ENCODE assay signal across 1 cellular context in the genomic region with DNA sequence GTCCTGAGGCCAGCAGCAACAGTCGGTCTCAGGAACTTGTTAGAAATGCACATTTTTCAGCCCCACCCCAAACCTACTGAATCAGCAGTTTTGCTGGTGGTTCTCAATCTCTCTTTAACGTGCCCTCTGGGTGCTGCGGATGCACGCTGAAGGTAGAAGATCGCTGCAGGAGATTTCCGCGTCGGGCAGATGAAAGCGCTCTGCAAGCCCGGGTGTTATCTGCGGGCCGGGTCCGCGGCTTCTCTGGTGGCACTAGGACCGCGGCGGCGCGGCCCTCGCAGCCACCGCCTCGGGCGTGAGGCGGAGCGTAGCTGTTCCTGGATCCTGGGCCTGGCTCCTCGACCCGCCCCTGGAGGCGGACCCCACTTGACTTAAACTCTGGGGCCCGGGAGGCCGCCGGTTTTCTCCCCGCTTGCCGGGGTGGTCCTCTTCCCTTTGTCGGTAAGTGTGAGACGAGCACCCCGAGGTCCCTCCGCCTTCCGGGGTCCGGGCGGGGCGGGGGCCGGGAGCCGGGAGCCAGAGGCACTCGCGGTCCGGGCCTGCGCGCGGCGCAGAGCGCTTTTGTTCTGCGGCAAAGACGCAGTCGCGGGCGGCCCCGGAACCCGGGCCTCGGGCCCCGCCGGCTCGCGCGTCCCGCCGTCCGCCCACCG.
TF ChIP-seq lines count a peak whose summit lies in the region.

A gene with protein sequence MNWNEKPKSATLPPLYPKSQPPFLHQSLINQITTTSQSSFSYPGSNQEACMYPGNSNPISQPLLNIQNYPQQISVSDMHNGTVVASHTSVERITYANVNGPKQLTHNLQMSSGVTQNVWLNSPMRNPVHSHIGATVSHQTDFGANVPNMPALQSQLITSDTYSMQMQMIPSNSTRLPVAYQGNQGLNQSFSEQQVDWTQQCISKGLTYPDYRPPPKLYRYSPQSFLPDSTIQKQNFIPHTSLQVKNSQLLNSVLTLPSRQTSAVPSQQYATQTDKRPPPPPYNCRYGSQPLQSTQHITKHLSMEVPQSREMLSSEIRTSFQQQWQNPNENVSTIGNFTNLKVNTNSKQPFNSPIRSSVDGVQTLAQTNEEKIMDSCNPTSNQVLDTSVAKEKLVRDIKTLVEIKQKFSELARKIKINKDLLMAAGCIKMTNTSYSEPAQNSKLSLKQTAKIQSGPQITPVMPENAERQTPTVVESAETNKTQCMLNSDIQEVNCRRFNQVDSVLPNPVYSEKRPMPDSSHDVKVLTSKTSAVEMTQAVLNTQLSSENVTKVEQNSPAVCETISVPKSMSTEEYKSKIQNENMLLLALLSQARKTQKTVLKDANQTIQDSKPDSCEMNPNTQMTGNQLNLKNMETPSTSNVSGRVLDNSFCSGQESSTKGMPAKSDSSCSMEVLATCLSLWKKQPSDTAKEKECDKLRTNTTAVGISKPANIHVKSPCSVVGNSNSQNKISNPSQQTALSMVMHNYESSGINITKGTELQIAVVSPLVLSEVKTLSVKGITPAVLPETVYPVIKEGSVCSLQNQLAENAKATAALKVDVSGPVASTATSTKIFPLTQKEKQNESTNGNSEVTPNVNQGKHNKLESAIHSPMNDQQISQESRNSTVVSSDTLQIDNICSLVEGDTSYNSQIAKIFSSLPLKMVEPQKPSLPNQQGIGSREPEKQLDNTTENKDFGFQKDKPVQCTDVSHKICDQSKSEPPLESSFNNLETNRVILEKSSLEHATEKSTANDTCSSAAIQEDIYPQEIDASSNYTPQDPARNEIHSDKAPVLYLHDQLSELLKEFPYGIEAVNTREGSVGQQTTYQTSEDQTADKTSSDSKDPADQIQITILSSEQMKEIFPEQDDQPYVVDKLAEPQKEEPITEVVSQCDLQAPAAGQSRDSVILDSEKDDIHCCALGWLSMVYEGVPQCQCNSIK (N-terminal part only) (plus strand): TSS at position 365 of the 650 bp plus-strand sequence. CDS start 21,541 bp downstream, outside the sequence.

TF ChIP-seq in HepG2, 621 proteins besides CTCF, POLR2A, EP300 and RAD21 (continued from another document and continues in another):
- TF ChIP-seq ZNF235 (CRISPR knock-in tag; IDR thresholded peaks at IDR 0.05; ENCODE audit: borderline replicate concordance) (no peak), ASH2L (IDR thresholded peaks at IDR 0.05; ENCODE audit: insufficient read length, low read depth, low read length) (peak; percentile 77), ATF7-NPFF (CRISPR knock-in tag; IDR thresholded peaks at IDR 0.05; ENCODE audit: low read depth) (no peak), TCF12 (IDR thresholded peaks at IDR 0.05) (no peak), TCF12 (CRISPR knock-in tag; IDR thresholded peaks at IDR 0.05) (no peak), HOXA7 (CRISPR knock-in tag; IDR thresholded peaks at IDR 0.05) (no peak), ZNF124 (CRISPR knock-in tag; IDR thresholded peaks at IDR 0.05) (peak; percentile 76; the same call in 1 of the 2 replicates), SMYD3 (CRISPR knock-in tag; IDR thresholded peaks at IDR 0.05) (no peak), ZNF883 (CRISPR knock-in tag; IDR thresholded peaks at IDR 0.05; ENCODE audit: not compliant biosample characterization) (no peak), MEIS1 (CRISPR knock-in tag; IDR thresholded peaks at IDR 0.05; ENCODE audit: borderline replicate concordance) (no peak; the same call in 1 of the 2 replicates), HNRNPL (IDR thresholded peaks at IDR 0.05; ENCODE audit: low read depth, low read length) (0 out of 2 replicates have a peak, but pooled peaks have one; percentile 52), RFXANK (CRISPR knock-in tag; IDR thresholded peaks at IDR 0.05) (no peak), ZNF350 (CRISPR knock-in tag; IDR thresholded peaks at IDR 0.05; ENCODE audit: borderline replicate concordance, low read depth) (peak; percentile 48; the same call in 1 of the 2 replicates), HMGA1 (CRISPR knock-in tag; conservative IDR thresholded peaks at IDR 0.05) (no peak), ZNF264 (CRISPR knock-in tag; IDR thresholded peaks at IDR 0.05) (no peak), ZNF598 (CRISPR knock-in tag; IDR thresholded peaks at IDR 0.05; ENCODE audit: borderline replicate concordance) (0 out of 2 replicates have a peak, but pooled peaks have one; percentile 29), RORA (CRISPR knock-in tag; IDR thresholded peaks at IDR 0.05) (no peak), ZNF660 (CRISPR knock-in tag; IDR thresholded peaks at IDR 0.05; ENCODE audit: borderline replicate concordance, low read depth) (no peak), ZBTB38 (CRISPR knock-in tag; IDR thresholded peaks at IDR 0.05) (no peak), ZFP41 (CRISPR knock-in tag; IDR thresholded peaks at IDR 0.05; ENCODE audit: borderline replicate concordance) (no peak)
- TF ChIP-seq, protein P1, sequence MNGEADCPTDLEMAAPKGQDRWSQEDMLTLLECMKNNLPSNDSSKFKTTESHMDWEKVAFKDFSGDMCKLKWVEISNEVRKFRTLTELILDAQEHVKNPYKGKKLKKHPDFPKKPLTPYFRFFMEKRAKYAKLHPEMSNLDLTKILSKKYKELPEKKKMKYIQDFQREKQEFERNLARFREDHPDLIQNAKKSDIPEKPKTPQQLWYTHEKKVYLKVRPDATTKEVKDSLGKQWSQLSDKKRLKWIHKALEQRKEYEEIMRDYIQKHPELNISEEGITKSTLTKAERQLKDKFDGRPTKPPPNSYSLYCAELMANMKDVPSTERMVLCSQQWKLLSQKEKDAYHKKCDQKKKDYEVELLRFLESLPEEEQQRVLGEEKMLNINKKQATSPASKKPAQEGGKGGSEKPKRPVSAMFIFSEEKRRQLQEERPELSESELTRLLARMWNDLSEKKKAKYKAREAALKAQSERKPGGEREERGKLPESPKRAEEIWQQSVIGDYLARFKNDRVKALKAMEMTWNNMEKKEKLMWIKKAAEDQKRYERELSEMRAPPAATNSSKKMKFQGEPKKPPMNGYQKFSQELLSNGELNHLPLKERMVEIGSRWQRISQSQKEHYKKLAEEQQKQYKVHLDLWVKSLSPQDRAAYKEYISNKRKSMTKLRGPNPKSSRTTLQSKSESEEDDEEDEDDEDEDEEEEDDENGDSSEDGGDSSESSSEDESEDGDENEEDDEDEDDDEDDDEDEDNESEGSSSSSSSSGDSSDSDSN (CRISPR knock-in tag; IDR thresholded peaks at IDR 0.05) = peak; percentile 87
- TF ChIP-seq, protein P2, sequence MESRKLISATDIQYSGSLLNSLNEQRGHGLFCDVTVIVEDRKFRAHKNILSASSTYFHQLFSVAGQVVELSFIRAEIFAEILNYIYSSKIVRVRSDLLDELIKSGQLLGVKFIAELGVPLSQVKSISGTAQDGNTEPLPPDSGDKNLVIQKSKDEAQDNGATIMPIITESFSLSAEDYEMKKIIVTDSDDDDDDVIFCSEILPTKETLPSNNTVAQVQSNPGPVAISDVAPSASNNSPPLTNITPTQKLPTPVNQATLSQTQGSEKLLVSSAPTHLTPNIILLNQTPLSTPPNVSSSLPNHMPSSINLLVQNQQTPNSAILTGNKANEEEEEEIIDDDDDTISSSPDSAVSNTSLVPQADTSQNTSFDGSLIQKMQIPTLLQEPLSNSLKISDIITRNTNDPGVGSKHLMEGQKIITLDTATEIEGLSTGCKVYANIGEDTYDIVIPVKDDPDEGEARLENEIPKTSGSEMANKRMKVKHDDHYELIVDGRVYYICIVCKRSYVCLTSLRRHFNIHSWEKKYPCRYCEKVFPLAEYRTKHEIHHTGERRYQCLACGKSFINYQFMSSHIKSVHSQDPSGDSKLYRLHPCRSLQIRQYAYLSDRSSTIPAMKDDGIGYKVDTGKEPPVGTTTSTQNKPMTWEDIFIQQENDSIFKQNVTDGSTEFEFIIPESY (CRISPR knock-in tag; IDR thresholded peaks at IDR 0.05) = no peak
- TF ChIP-seq, protein P3, sequence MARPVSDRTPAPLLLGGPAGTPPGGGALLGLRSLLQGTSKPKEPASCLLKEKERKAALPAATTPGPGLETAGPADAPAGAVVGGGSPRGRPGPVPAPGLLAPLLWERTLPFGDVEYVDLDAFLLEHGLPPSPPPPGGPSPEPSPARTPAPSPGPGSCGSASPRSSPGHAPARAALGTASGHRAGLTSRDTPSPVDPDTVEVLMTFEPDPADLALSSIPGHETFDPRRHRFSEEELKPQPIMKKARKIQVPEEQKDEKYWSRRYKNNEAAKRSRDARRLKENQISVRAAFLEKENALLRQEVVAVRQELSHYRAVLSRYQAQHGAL (CRISPR knock-in tag; IDR thresholded peaks at IDR 0.05; ENCODE audit: not compliant biosample characterization) = no peak
- TF ChIP-seq, protein P4, sequence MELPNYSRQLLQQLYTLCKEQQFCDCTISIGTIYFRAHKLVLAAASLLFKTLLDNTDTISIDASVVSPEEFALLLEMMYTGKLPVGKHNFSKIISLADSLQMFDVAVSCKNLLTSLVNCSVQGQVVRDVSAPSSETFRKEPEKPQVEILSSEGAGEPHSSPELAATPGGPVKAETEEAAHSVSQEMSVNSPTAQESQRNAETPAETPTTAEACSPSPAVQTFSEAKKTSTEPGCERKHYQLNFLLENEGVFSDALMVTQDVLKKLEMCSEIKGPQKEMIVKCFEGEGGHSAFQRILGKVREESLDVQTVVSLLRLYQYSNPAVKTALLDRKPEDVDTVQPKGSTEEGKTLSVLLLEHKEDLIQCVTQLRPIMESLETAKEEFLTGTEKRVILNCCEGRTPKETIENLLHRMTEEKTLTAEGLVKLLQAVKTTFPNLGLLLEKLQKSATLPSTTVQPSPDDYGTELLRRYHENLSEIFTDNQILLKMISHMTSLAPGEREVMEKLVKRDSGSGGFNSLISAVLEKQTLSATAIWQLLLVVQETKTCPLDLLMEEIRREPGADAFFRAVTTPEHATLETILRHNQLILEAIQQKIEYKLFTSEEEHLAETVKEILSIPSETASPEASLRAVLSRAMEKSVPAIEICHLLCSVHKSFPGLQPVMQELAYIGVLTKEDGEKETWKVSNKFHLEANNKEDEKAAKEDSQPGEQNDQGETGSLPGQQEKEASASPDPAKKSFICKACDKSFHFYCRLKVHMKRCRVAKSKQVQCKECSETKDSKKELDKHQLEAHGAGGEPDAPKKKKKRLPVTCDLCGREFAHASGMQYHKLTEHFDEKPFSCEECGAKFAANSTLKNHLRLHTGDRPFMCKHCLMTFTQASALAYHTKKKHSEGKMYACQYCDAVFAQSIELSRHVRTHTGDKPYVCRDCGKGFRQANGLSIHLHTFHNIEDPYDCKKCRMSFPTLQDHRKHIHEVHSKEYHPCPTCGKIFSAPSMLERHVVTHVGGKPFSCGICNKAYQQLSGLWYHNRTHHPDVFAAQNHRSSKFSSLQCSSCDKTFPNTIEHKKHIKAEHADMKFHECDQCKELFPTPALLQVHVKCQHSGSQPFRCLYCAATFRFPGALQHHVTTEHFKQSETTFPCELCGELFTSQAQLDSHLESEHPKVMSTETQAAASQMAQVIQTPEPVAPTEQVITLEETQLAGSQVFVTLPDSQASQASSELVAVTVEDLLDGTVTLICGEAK (IDR thresholded peaks at IDR 0.05) = no peak
- TF ChIP-seq, protein P4 (CRISPR knock-in tag; IDR thresholded peaks at IDR 0.05) = peak; percentile 66
- TF ChIP-seq, protein P5, sequence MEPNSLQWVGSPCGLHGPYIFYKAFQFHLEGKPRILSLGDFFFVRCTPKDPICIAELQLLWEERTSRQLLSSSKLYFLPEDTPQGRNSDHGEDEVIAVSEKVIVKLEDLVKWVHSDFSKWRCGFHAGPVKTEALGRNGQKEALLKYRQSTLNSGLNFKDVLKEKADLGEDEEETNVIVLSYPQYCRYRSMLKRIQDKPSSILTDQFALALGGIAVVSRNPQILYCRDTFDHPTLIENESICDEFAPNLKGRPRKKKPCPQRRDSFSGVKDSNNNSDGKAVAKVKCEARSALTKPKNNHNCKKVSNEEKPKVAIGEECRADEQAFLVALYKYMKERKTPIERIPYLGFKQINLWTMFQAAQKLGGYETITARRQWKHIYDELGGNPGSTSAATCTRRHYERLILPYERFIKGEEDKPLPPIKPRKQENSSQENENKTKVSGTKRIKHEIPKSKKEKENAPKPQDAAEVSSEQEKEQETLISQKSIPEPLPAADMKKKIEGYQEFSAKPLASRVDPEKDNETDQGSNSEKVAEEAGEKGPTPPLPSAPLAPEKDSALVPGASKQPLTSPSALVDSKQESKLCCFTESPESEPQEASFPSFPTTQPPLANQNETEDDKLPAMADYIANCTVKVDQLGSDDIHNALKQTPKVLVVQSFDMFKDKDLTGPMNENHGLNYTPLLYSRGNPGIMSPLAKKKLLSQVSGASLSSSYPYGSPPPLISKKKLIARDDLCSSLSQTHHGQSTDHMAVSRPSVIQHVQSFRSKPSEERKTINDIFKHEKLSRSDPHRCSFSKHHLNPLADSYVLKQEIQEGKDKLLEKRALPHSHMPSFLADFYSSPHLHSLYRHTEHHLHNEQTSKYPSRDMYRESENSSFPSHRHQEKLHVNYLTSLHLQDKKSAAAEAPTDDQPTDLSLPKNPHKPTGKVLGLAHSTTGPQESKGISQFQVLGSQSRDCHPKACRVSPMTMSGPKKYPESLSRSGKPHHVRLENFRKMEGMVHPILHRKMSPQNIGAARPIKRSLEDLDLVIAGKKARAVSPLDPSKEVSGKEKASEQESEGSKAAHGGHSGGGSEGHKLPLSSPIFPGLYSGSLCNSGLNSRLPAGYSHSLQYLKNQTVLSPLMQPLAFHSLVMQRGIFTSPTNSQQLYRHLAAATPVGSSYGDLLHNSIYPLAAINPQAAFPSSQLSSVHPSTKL (CRISPR knock-in tag; IDR thresholded peaks at IDR 0.05) = peak; percentile 69
